In genomic region chr10:110370005-110370404, GRCh38 we compare ENCODE assay signal across 21 cellular contexts.
"Had no signal": no experiment of that assay in that cellular context is flagged by ENCODE, and none has a peak within 500 bp of the region (broad histone marks: within the 10 kb centered on the region; RNA-seq: fewer than 3 reads in every experiment).

No MANE protein-coding gene starts in this region.

- H3K4me1 ChIP-seq: SJCRH30 had no signal

- DNase-seq: Karpas-422; KG1; MM.1S; NCI-H1092 treated with DMSO at 0.1 percent for 48 hours; NCI-H1436; NCI-H187; NCI-H2029; NCI-H2081 treated with DMSO at 0.1 percent for 48 hours; NCI-H2171; NCI-H226; NCI-H446; NCI-H510A; NCI-H524 treated with DMSO at 0.1 percent for 48 hours; NCI-H69; NCI-H774; NK-92 treated with Interleukin-12 subunit alpha and Interleukin-12 subunit beta, amount 100 ng/mL, for 24 hours; PC-9; SHP77 treated with DMSO at 0.1 percent for 48 hours; SJCRH30 had no signal

- H3K9me3 ChIP-seq: Peyer's patch, SJCRH30 had no signal

- H3K27me3 ChIP-seq: Peyer's patch had no signal

- H3K27ac ChIP-seq: Peyer's patch, SJCRH30 had no signal

- H3K4me3 ChIP-seq: PC-9, Peyer's patch, SJCRH30 had no signal

- ATAC-seq: Right ventricle myocardium inferior had no signal

- H3K36me3 ChIP-seq: Peyer's patch, SJCRH30 had no signal
